ENCODE assay signal across 9 cellular contexts in genomic region chr6:160041608-160042007, GRCh38.
DNase-seq lines count a peak whose midpoint lies in the region; ATAC-seq, FAIRE-seq and TF ChIP-seq lines count a peak whose summit lies in the region.
"Had no signal": no experiment of that assay in that cellular context is flagged by ENCODE, and none has a peak within 500 bp of the region (broad histone marks: within the 10 kb centered on the region; RNA-seq: fewer than 3 reads in every experiment).

No MANE protein-coding gene starts in this region.

- H3K9me3 Mint-ChIP-seq in activated CD4-positive, alpha-beta T cell treated with anti-CD3 and anti-CD28 coated beads for 36 hours (ENCODE audit: low read depth): no peaks in the 10 kb centered on the region

- 56 to 77% methylated on average over 6 of the region's 6 CpGs for WGBS in tibial nerve, 2 donors

- POLR2A ChIA-PET in activated CD4-positive, alpha-beta T cell treated with anti-CD3 and anti-CD28 coated beads for 36 hours (lab: Charles Lee): no interaction called here

- H3K4me1 ChIP-seq in keratinocyte (ENCODE audit: control insufficient read depth, extremely low read depth, insufficient read depth, low read length) (peaks cover 45% of the 10 kb centered on the region), tibial nerve (peaks cover 0 to 37% (median 3%) of the 10 kb centered on the region in 4 donors)

- H3K27me3 Mint-ChIP-seq in activated CD4-positive, alpha-beta T cell treated with anti-CD3 and anti-CD28 coated beads for 36 hours: no peaks in the 10 kb centered on the region
- H3K27me3 Mint-ChIP-seq: B cell had no signal

- peak overlapping the region; percentile 72 for H3K4me2 ChIP-seq in keratinocyte (ENCODE audit: control insufficient read depth, extremely low read depth, insufficient read depth, low read depth, low read length)

- TF ChIP-seq CTCF in keratinocyte (optimal IDR thresholded peaks at IDR 0.05 in 1 of 3, IDR thresholded peaks at IDR 0.05 in 1 of 3, conservative IDR thresholded peaks at IDR 0.05 in 1 of 3; ENCODE audit: extremely low read depth in 1 of 3, insufficient read depth in 2 of 3, low read length in 3 of 3) (peak; percentile 61 to 65 (median 61)), tibial nerve (IDR thresholded peaks at IDR 0.05) (no peak)

- H3K36me3 ChIP-seq in keratinocyte (ENCODE audit: control insufficient read depth in 2 of 2, extremely low read depth in 1 of 2, insufficient read depth in 2 of 2, low read length in 2 of 2) (peaks cover 15 to 35% of the 10 kb centered on the region in 2 experiments), tibial nerve (peaks cover 0 to 69% (median 9%) of the 10 kb centered on the region in 3 donors)

- H3K27me3 ChIP-seq in keratinocyte (ENCODE audit: control insufficient read depth, extremely low read depth, insufficient read depth, low read length): no peaks in the 10 kb centered on the region
- H3K27me3 ChIP-seq in tibial nerve: no peaks in the 10 kb centered on the region

- H3K9me3 ChIP-seq in keratinocyte (ENCODE audit: control insufficient read depth, low read depth, low read length): no peaks in the 10 kb centered on the region
- H3K9me3 ChIP-seq in tibial nerve: no peaks in the 10 kb centered on the region

- H3K9me1 ChIP-seq in keratinocyte (ENCODE audit: control insufficient read depth, extremely low read depth, insufficient read depth, low read length): peaks cover 7% of the 10 kb centered on the region

- no peak overlapping the region for H2AFZ ChIP-seq in keratinocyte (ENCODE audit: control insufficient read depth, low read length)

- H3K27ac Mint-ChIP-seq in activated CD4-positive, alpha-beta T cell treated with anti-CD3 and anti-CD28 coated beads for 36 hours: no peak overlapping the region
- H3K27ac Mint-ChIP-seq: B cell had no signal

- dilution Hi-C loops in keratinocyte (cut with MboI; ENCODE audit: extremely low pct_ligation_motif_present, low sequenced_read_pairs): no loop called here

- H4K20me1 ChIP-seq in keratinocyte (ENCODE audit: control insufficient read depth, extremely low read depth, insufficient read depth, low read length): peaks cover 5% of the 10 kb centered on the region

- TF ChIP-seq EP300 in tibial nerve (IDR thresholded peaks at IDR 0.05): peak in 1 of 2 donors; percentile 9

- peak; percentile 33 for ATAC-seq in activated CD4-positive, alpha-beta T cell treated with anti-CD3 and anti-CD28 coated beads for 36 hours
- ATAC-seq in GM19351 (IDR thresholded peaks at IDR 0.05; ENCODE audit: unreplicated experiment): no peak
- no peak for ATAC-seq in HG02884 (IDR thresholded peaks at IDR 0.05; ENCODE audit: unreplicated experiment)

- no peak for DNase-seq in activated CD4-positive, alpha-beta T cell treated with anti-CD3 and anti-CD28 coated beads for 36 hours
- DNase-seq in activated CD4-positive, alpha-beta T cell treated with anti-CD3 and anti-CD28 coated beads for 4 hours: no peak
- peak; percentile 95 for DNase-seq in astrocyte of the hippocampus (ENCODE audit: low read depth, low spot score)
- no peak for DNase-seq in keratinocyte (ENCODE audit: low read depth, low spot score)
- DNase-seq in tibial nerve (ENCODE audit: low spot score in 2 of 2): peak; percentile 44 to 45
- DNase-seq in NCI-H1930 (lab: John Stamatoyannopoulos, UW): no peak

- no peaks in the 10 kb centered on the region for H3K79me2 ChIP-seq in keratinocyte (ENCODE audit: control insufficient read depth, insufficient read depth, low read length)

- no peak for TF ChIP-seq POLR2A in tibial nerve (IDR thresholded peaks at IDR 0.05)

- FAIRE-seq in keratinocyte (lab: Jason Lieb, UNC): peak; percentile 75

- H3K36me3 Mint-ChIP-seq in activated CD4-positive, alpha-beta T cell treated with anti-CD3 and anti-CD28 coated beads for 36 hours (ENCODE audit: low read depth): peaks cover 63% of the 10 kb centered on the region

- CTCF ChIA-PET in activated CD4-positive, alpha-beta T cell treated with anti-CD3 and anti-CD28 coated beads for 36 hours (lab: Charles Lee): no interaction called here

- H3K4me3 Mint-ChIP-seq in activated CD4-positive, alpha-beta T cell treated with anti-CD3 and anti-CD28 coated beads for 36 hours: no peak overlapping the region
- H3K4me3 Mint-ChIP-seq: B cell had no signal

- peak overlapping the region; percentile 39 for H3K9ac ChIP-seq in keratinocyte (ENCODE audit: control insufficient read depth, extremely low read depth, insufficient read depth, low read length)

- peaks cover 8% of the 10 kb centered on the region for H3K4me1 Mint-ChIP-seq in activated CD4-positive, alpha-beta T cell treated with anti-CD3 and anti-CD28 coated beads for 36 hours

- intact Hi-C loops in activated CD4-positive, alpha-beta T cell treated with anti-CD3 and anti-CD28 coated beads for 36 hours (cut with DNase I, micrococcal nuclease): no loop called here

- H3K4me3 ChIP-seq in keratinocyte (ENCODE audit: control insufficient read depth in 2 of 3, extremely low read depth in 1 of 3, insufficient read depth in 2 of 3, low read depth in 1 of 3, low read length in 3 of 3) (no peak overlapping the region), tibial nerve (no peak overlapping the region)

- H3K27ac ChIP-seq in keratinocyte (ENCODE audit: control insufficient read depth, insufficient read depth, low read length) (peak overlapping the region; percentile 73), tibial nerve (no peak overlapping the region)

Comparison
In these comparisons a context has a peak if more than half of its experiments do, and no peak if none do; other contexts are left out.
1. DNase-seq: peak in astrocyte of the hippocampus (single experiment) and tibial nerve (2 of 2); none in activated CD4-positive, alpha-beta T cell treated with anti-CD3 and anti-CD28 coated beads for 36 hours (single experiment), activated CD4-positive, alpha-beta T cell treated with anti-CD3 and anti-CD28 coated beads for 4 hours (0 of 2), keratinocyte (single experiment) and NCI-H1930 (0 of 2).
2. CTCF ChIP-seq: peak in keratinocyte (3 of 3); none in tibial nerve (0 of 5).